In the genomic region with DNA sequence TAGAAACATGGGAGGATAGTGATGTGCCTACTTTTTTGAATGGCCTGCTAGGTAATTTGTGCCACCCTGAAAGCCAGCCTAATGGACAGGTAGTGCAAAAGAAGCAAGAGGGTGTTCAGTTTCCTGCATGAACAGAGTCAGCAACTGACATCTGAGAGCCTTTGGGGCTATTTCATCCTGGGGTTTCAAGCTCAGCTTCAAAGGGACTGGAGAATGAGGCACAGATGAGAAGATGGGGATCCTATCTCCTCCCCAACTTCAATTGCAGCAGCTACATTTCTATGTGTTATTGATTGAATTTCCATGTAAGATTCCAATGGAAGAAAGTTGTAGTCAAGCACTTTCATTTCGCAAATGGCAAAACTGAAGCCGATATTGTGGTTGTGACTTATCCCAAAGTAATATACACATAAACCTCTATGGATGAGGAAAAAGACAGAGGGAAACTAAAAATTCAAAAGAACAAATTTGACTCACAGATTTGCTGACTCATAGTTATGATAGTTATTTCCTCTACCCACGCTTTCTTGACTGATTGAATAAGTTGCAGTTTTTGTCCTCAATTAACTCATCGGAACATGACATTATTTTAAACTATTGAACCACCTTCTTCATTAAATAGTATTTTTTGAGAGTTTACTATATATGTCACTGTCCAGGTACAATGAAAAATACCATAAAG, we compare ENCODE assay signal across 1 cellular context.
TF ChIP-seq lines count a peak whose summit lies in the region.

No MANE protein-coding gene starts in this region.

TF ChIP-seq in HepG2, 621 proteins besides CTCF, POLR2A, EP300 and RAD21 (continued from another document):
- TF ChIP-seq, protein P1, sequence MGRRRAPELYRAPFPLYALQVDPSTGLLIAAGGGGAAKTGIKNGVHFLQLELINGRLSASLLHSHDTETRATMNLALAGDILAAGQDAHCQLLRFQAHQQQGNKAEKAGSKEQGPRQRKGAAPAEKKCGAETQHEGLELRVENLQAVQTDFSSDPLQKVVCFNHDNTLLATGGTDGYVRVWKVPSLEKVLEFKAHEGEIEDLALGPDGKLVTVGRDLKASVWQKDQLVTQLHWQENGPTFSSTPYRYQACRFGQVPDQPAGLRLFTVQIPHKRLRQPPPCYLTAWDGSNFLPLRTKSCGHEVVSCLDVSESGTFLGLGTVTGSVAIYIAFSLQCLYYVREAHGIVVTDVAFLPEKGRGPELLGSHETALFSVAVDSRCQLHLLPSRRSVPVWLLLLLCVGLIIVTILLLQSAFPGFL (CRISPR knock-in tag; IDR thresholded peaks at IDR 0.05): no peak
- peak; percentile 84 for TF ChIP-seq MAFF (IDR thresholded peaks at IDR 0.05; ENCODE audit: low read depth, low read length)
